22 cellular contexts compared by ENCODE assay signal in genomic region chr5:137016783-137017324, GRCh38.
DNase-seq lines count a peak whose midpoint lies in the region; ATAC-seq and TF ChIP-seq lines count a peak whose summit lies in the region.
"Had no signal": no experiment of that assay in that cellular context is flagged by ENCODE, and none has a peak within 500 bp of the region (broad histone marks: within the 10 kb centered on the region; RNA-seq: fewer than 3 reads in every experiment).

No MANE protein-coding gene starts in this region.

- H2AK5ac ChIP-seq in mesendoderm (ENCODE audit: low read length): no peak overlapping the region

- no CpG with 5 or more reads among the region's 5 CpGs for WGBS in mesendoderm (ENCODE audit: extremely low coverage, insufficient coverage, low lambda C conversion rate)
- WGBS in prostate gland: 62% methylated on average over 5 of the region's 5 CpGs

- H3K27ac ChIP-seq in mesendoderm (ENCODE audit: low read depth, low read length) (no peak overlapping the region), prostate gland (no peak overlapping the region)
- H3K27ac ChIP-seq: gastrocnemius medialis, KMS-11, Peyer's patch, upper lobe of left lung, VCaP had no signal

- no peak overlapping the region for H3K9ac ChIP-seq in Loucy (ENCODE audit: low read depth, low read length, poor library complexity, severe bottlenecking)
- no peak overlapping the region for H3K9ac ChIP-seq in mesendoderm (ENCODE audit: low read length)
- H3K9ac ChIP-seq: KMS-11 had no signal

- no peaks in the 10 kb centered on the region for H3K9me3 Mint-ChIP-seq in WTC11
- H3K9me3 Mint-ChIP-seq: activated CD8-positive, alpha-beta T cell treated with anti-CD3 and anti-CD28 coated beads for 36 hours; activated T-helper 17 cell treated with anti-CD3 and anti-CD28 coated beads, Interleukin-2, amount 50 U/mL, for 72 hours; CD4-positive, alpha-beta T cell; stimulated activated naive B cell treated with anti-CD40 and anti-IgM and Interleukin-4, amounts not matched to agents 10 μg/mL and 1 μg/mL and 100 μg/mL, for 72 hours had no signal

- POLR2A ChIA-PET in WTC11 (lab: Charles Lee): no interaction called here

- peak; percentile 40 for TF ChIP-seq CTCF in Loucy (conservative IDR thresholded peaks at IDR 0.05; ENCODE audit: low read length)
- no peak for TF ChIP-seq CTCF in WTC11 (IDR thresholded peaks at IDR 0.05)
- no peak for TF ChIP-seq CTCF in prostate gland (IDR thresholded peaks at IDR 0.05)

- H3K4me3 Mint-ChIP-seq in WTC11: no peak overlapping the region
- H3K4me3 Mint-ChIP-seq: activated CD8-positive, alpha-beta T cell treated with anti-CD3 and anti-CD28 coated beads for 36 hours; activated T-helper 17 cell treated with anti-CD3 and anti-CD28 coated beads, Interleukin-2, amount 50 U/mL, for 72 hours; CD4-positive, alpha-beta T cell; naive B cell; stimulated activated naive B cell treated with anti-CD40 and anti-IgM and Interleukin-4, amounts not matched to agents 10 μg/mL and 1 μg/mL and 100 μg/mL, for 72 hours had no signal

- CTCF ChIA-PET in WTC11 (lab: Charles Lee): interaction anchor here (0.9 to 1.3 kb wide), 5 partner anchors 19 to 125 kb away, joined by 3 to 6 read pairs (median 3); no protein-coding TSS in a partner anchor

- H3K27ac Mint-ChIP-seq in WTC11: no peak overlapping the region
- H3K27ac Mint-ChIP-seq: activated CD8-positive, alpha-beta T cell treated with anti-CD3 and anti-CD28 coated beads for 36 hours; activated T-helper 17 cell treated with anti-CD3 and anti-CD28 coated beads, Interleukin-2, amount 50 U/mL, for 72 hours; CD4-positive, alpha-beta T cell; progenitor cell of endocrine pancreas; stimulated activated naive B cell treated with anti-CD40 and anti-IgM and Interleukin-4, amounts not matched to agents 10 μg/mL and 1 μg/mL and 100 μg/mL, for 72 hours had no signal

- no peak overlapping the region for H3K23ac ChIP-seq in mesendoderm (ENCODE audit: low read length)

- H3K4me3 ChIP-seq in Loucy (ENCODE audit: low read length, poor library complexity, severe bottlenecking) (no peak overlapping the region), mesendoderm (ENCODE audit: low read length) (no peak overlapping the region), prostate gland (no peak overlapping the region)
- H3K4me3 ChIP-seq: gastrocnemius medialis, Peyer's patch, upper lobe of left lung had no signal

- no peak overlapping the region for H2BK15ac ChIP-seq in mesendoderm (replicated peaks; ENCODE audit: low read depth)

- H3K9me3 ChIP-seq in Loucy (ENCODE audit: insufficient read depth, low read depth, low read length): no peaks in the 10 kb centered on the region
- no peaks in the 10 kb centered on the region for H3K9me3 ChIP-seq in prostate gland
- H3K9me3 ChIP-seq: gastrocnemius medialis, Peyer's patch, upper lobe of left lung had no signal

- ATAC-seq in WTC11: peak; percentile 92
- ATAC-seq: activated CD8-positive, alpha-beta T cell treated with anti-CD3 and anti-CD28 coated beads for 36 hours; activated T-helper 17 cell treated with anti-CD3 and anti-CD28 coated beads, Interleukin-2, amount 50 U/mL, for 72 hours; gastrocnemius medialis had no signal

- peak; percentile 6 for DNase-seq in DMS153 (lab: John Stamatoyannopoulos, UW)
- no peak for DNase-seq in DMS153 treated with DMSO at 0.1 percent for 48 hours (lab: John Stamatoyannopoulos, UW; ENCODE audit: unreplicated experiment)
- DNase-seq in WTC11 (ENCODE audit: low spot score): peak; percentile 30
- DNase-seq in mesendoderm: peak; percentile 71
- no peak for DNase-seq in NCI-H2081 treated with DMSO at 0.1 percent for 48 hours (lab: John Stamatoyannopoulos, UW)
- DNase-seq in GOT3 (lab: John Stamatoyannopoulos, UW): no peak
- DNase-seq in prostate gland (ENCODE audit: low spot score): no peak
- DNase-seq: activated CD8-positive, alpha-beta T cell treated with anti-CD3 and anti-CD28 coated beads for 36 hours; CD4-positive, alpha-beta T cell; gastrocnemius medialis; naive B cell; NCI-H1417 treated with DMSO at 0.1 percent for 48 hours; Peyer's patch; stimulated activated CD4-positive, alpha-beta T cell treated with anti-CD3 and anti-CD28 coated beads, Interleukin-12 subunit alpha, Interleukin-12 subunit beta, amount 100 ng/mL, for 4 hours; stimulated activated naive B cell treated with anti-CD40 and anti-IgM and Interleukin-4, amounts not matched to agents 10 μg/mL and 1 μg/mL and 100 μg/mL, for 72 hours; T-helper 1 cell; upper lobe of left lung had no signal

- H3K27me3 ChIP-seq in Loucy (ENCODE audit: insufficient read depth, low read length, poor library complexity, severe bottlenecking) (no peaks in the 10 kb centered on the region), mesendoderm (ENCODE audit: insufficient read depth, low read length, poor library complexity) (no peaks in the 10 kb centered on the region), prostate gland (replicated peaks; ENCODE audit: insufficient read depth) (no peaks in the 10 kb centered on the region)
- H3K27me3 ChIP-seq: gastrocnemius medialis, Peyer's patch, upper lobe of left lung had no signal

- TF ChIP-seq POLR2A in prostate gland (IDR thresholded peaks at IDR 0.05): no peak

- no peaks in the 10 kb centered on the region for H3K27me3 Mint-ChIP-seq in WTC11 (ENCODE audit: low read depth)
- H3K27me3 Mint-ChIP-seq: activated CD8-positive, alpha-beta T cell treated with anti-CD3 and anti-CD28 coated beads for 36 hours; CD4-positive, alpha-beta T cell; stimulated activated naive B cell treated with anti-CD40 and anti-IgM and Interleukin-4, amounts not matched to agents 10 μg/mL and 1 μg/mL and 100 μg/mL, for 72 hours had no signal

- no peak overlapping the region for H3K4ac ChIP-seq in mesendoderm (ENCODE audit: low read depth, low read length)

- no peak overlapping the region for H3K4me2 ChIP-seq in Loucy (ENCODE audit: low read depth, low read length, poor library complexity, severe bottlenecking)
- no peak overlapping the region for H3K4me2 ChIP-seq in mesendoderm (ENCODE audit: low read length)
- H3K4me2 ChIP-seq: KMS-11 had no signal

- no peak overlapping the region for H2BK120ac ChIP-seq in mesendoderm (ENCODE audit: low read depth, low read length)

- H3K79me1 ChIP-seq in mesendoderm (ENCODE audit: low read length): no peaks in the 10 kb centered on the region

- H3K18ac ChIP-seq in mesendoderm (ENCODE audit: low read length): no peak overlapping the region

- no peak overlapping the region for H4K8ac ChIP-seq in mesendoderm (ENCODE audit: low read depth, low read length)

- peaks cover 12% of the 10 kb centered on the region for H3K4me1 Mint-ChIP-seq in WTC11
- H3K4me1 Mint-ChIP-seq: activated T-helper 17 cell treated with anti-CD3 and anti-CD28 coated beads, Interleukin-2, amount 50 U/mL, for 72 hours; naive B cell; stimulated activated naive B cell treated with anti-CD40 and anti-IgM and Interleukin-4, amounts not matched to agents 10 μg/mL and 1 μg/mL and 100 μg/mL, for 72 hours had no signal

- H3K4me1 ChIP-seq in Loucy (ENCODE audit: insufficient read depth, low read length, poor library complexity, severe bottlenecking) (peaks cover under 1% of the 10 kb centered on the region), mesendoderm (ENCODE audit: control insufficient read depth, low read depth, low read length) (no peaks in the 10 kb centered on the region), prostate gland (replicated peaks) (no peaks in the 10 kb centered on the region)
- H3K4me1 ChIP-seq: gastrocnemius medialis, Peyer's patch, upper lobe of left lung had no signal

- no peaks in the 10 kb centered on the region for H3K36me3 Mint-ChIP-seq in WTC11
- H3K36me3 Mint-ChIP-seq: naive B cell; stimulated activated naive B cell treated with anti-CD40 and anti-IgM and Interleukin-4, amounts not matched to agents 10 μg/mL and 1 μg/mL and 100 μg/mL, for 72 hours had no signal

- intact Hi-C loops in prostate gland (cut with DNase I): no loop called here

- H4K20me1 ChIP-seq in Loucy (ENCODE audit: insufficient read depth, low read length, poor library complexity, severe bottlenecking): no peaks in the 10 kb centered on the region

- no peaks in the 10 kb centered on the region for H3F3A ChIP-seq in Loucy (ENCODE audit: low read depth)

- no peaks in the 10 kb centered on the region for H3K36me3 ChIP-seq in Loucy (ENCODE audit: insufficient read depth, low read length)
- H3K36me3 ChIP-seq in mesendoderm (ENCODE audit: control insufficient read depth, insufficient read depth, low read length): no peaks in the 10 kb centered on the region
- H3K36me3 ChIP-seq in prostate gland: no peaks in the 10 kb centered on the region
- H3K36me3 ChIP-seq: gastrocnemius medialis, Peyer's patch, upper lobe of left lung had no signal

- no peak overlapping the region for H4K5ac ChIP-seq in mesendoderm (ENCODE audit: low read length)

- 0 out of 2 replicates have a peak overlapping the region, but pooled peaks have one; percentile 31 for H2AFZ ChIP-seq in Loucy (ENCODE audit: low read length)

- H3K56ac ChIP-seq in mesendoderm (ENCODE audit: low read length): no peak overlapping the region

- H2BK5ac ChIP-seq in mesendoderm (ENCODE audit: low read length): no peak overlapping the region

- H3K79me2 ChIP-seq in Loucy (ENCODE audit: insufficient read depth, low read length) (no peaks in the 10 kb centered on the region), mesendoderm (ENCODE audit: control insufficient read depth, insufficient read depth, low read length) (no peaks in the 10 kb centered on the region)

- no peaks in the 10 kb centered on the region for H3K9me2 ChIP-seq in Loucy (replicated peaks; ENCODE audit: low read depth, low read length)

TF ChIP-seq in WTC11, 78 proteins besides CTCF, POLR2A, EP300 and RAD21:
- TF ChIP-seq SP1 (CRISPR knock-in tag; conservative IDR thresholded peaks at IDR 0.05) (peak; percentile 38; the same call in 1 of the 2 replicates), ZNF423 (CRISPR knock-in tag; IDR thresholded peaks at IDR 0.05) (peak; percentile 75), NFE2L1 (CRISPR knock-in tag; IDR thresholded peaks at IDR 0.05) (no peak)
TF ChIP-seq in WTC11: peak in this region for 2.

Comparison
In these comparisons a context has a peak if more than half of its experiments do, and no peak if none do; other contexts are left out.
1. DNase-seq: peak in DMS153 (single experiment), WTC11 (single experiment) and mesendoderm (single experiment); none in DMS153 treated with DMSO at 0.1 percent for 48 hours (single experiment), NCI-H2081 treated with DMSO at 0.1 percent for 48 hours (single experiment), GOT3 (single experiment) and prostate gland (single experiment).